In genomic region chr2:240683980-240684728, GRCh38 we compare ENCODE assay signal across 9 cellular contexts. TPM values are rescaled to one million over a fixed set of nuclear protein-coding genes. Genes with fewer than 3 reads are reported as not detected.
DNase-seq lines count a peak whose midpoint lies in the region; ATAC-seq and TF ChIP-seq lines count a peak whose summit lies in the region.
"Not testable (repeated sequence)": the region's sequence is repeated elsewhere in the genome, so short reads cannot be mapped to it uniquely, and the experiment has no call there.
"Had no signal": no experiment of that assay in that cellular context is flagged by ENCODE, and none has a peak within 500 bp of the region (broad histone marks: within the 10 kb centered on the region; RNA-seq: fewer than 3 reads in every experiment).

No MANE protein-coding gene starts in this region.

- POLR2A ChIA-PET in activated naive CD8-positive, alpha-beta T cell treated with anti-CD3 and anti-CD28 coated beads, Interleukin-2, amount 10 ng/mL, durations not matched to agents 7 days and 5 days (lab: Charles Lee): not testable (repeated sequence)

- H3K36me3 ChIP-seq in BLaER1; esophagus muscularis mucosa; mucosa of descending colon (ENCODE audit: low read depth): not testable (repeated sequence)

- ATAC-seq in T-helper 17 cell (peak; percentile 44), mucosa of descending colon (peak; percentile 19)
- ATAC-seq in activated naive CD8-positive, alpha-beta T cell treated with anti-CD3 and anti-CD28 coated beads, Interleukin-2, amount 10 ng/mL, durations not matched to agents 7 days and 5 days (ENCODE audit: low read depth): not testable (repeated sequence)

- DNase-seq in Daoy (ENCODE audit: low read depth) (peak; percentile 9), esophagus muscularis mucosa (ENCODE audit: extremely low spot score) (peak; percentile 62), mucosa of descending colon (peak in 1 of 3 donors; percentile 57), posterior vena cava (ENCODE audit: low spot score) (peak; percentile 48)
- DNase-seq in T-helper 17 cell: not testable (repeated sequence)
- peak; percentile 47 for DNase-seq in activated CD8-positive, alpha-beta memory T cell treated with anti-CD3 and anti-CD28 coated beads, Interleukin-2, amount 50 U/mL, for 48 hours
- DNase-seq in activated naive CD8-positive, alpha-beta T cell treated with anti-CD3 and anti-CD28 coated beads, Interleukin-2, amount 10 ng/mL, durations not matched to agents 7 days and 5 days: peak; percentile 34

- WGBS in esophagus muscularis mucosa: 73% methylated on average over 13 of the region's 15 CpGs

- H3K4me1 Mint-ChIP-seq in T-helper 17 cell: not testable (repeated sequence)
- peaks cover 12% of the 10 kb centered on the region for H3K4me1 Mint-ChIP-seq in activated naive CD8-positive, alpha-beta T cell treated with anti-CD3 and anti-CD28 coated beads, Interleukin-2, amount 10 ng/mL, durations not matched to agents 7 days and 5 days

- H3K9me3 ChIP-seq in BLaER1; T-helper 17 cell (ENCODE audit: control insufficient read depth, low read length, poor library complexity, severe bottlenecking); esophagus muscularis mucosa; mucosa of descending colon: not testable (repeated sequence)

- not testable (repeated sequence) for H3K9ac ChIP-seq in BLaER1

- not testable (repeated sequence) for TF ChIP-seq EP300 in esophagus muscularis mucosa (IDR thresholded peaks at IDR 0.05)

- H3K27ac Mint-ChIP-seq in T-helper 17 cell: not testable (repeated sequence)
- H3K27ac Mint-ChIP-seq in activated naive CD8-positive, alpha-beta T cell treated with anti-CD3 and anti-CD28 coated beads, Interleukin-2, amount 10 ng/mL, durations not matched to agents 7 days and 5 days: peak overlapping the region; percentile 68

- peaks cover 12% of the 10 kb centered on the region; the same call in 1 of the 2 replicates for H3K4me1 ChIP-seq in BLaER1
- not testable (repeated sequence) for H3K4me1 ChIP-seq in esophagus muscularis mucosa; mucosa of descending colon (ENCODE audit: low read depth)

- not testable (repeated sequence) for H3K4me3 ChIP-seq in BLaER1, esophagus muscularis mucosa, mucosa of descending colon

- TF ChIP-seq POLR2A in esophagus muscularis mucosa (IDR thresholded peaks at IDR 0.05; ENCODE audit: low read depth): not testable (repeated sequence)

- not testable (repeated sequence) for H3K27me3 Mint-ChIP-seq in T-helper 17 cell; activated naive CD8-positive, alpha-beta T cell treated with anti-CD3 and anti-CD28 coated beads, Interleukin-2, amount 10 ng/mL, durations not matched to agents 7 days and 5 days

- H3K4me2 ChIP-seq in BLaER1: peak overlapping the region; percentile 47

- not testable (repeated sequence) for H3K9me3 Mint-ChIP-seq in activated naive CD8-positive, alpha-beta T cell treated with anti-CD3 and anti-CD28 coated beads, Interleukin-2, amount 10 ng/mL, durations not matched to agents 7 days and 5 days

- not testable (repeated sequence) for TF ChIP-seq CTCF in esophagus muscularis mucosa (IDR thresholded peaks at IDR 0.05); mucosa of descending colon (IDR thresholded peaks at IDR 0.05)

- H3K36me3 Mint-ChIP-seq in T-helper 17 cell (ENCODE audit: low read depth); activated naive CD8-positive, alpha-beta T cell treated with anti-CD3 and anti-CD28 coated beads, Interleukin-2, amount 10 ng/mL, durations not matched to agents 7 days and 5 days: not testable (repeated sequence)

- H3K27me3 ChIP-seq in BLaER1: not testable (repeated sequence)
- peaks cover 0 to 18% (median 0%) of the 10 kb centered on the region in 4 donors for H3K27me3 ChIP-seq in esophagus muscularis mucosa

- H3K4me3 Mint-ChIP-seq in T-helper 17 cell: peak overlapping the region; percentile 72
- peak overlapping the region; percentile 69 for H3K4me3 Mint-ChIP-seq in activated naive CD8-positive, alpha-beta T cell treated with anti-CD3 and anti-CD28 coated beads, Interleukin-2, amount 10 ng/mL, durations not matched to agents 7 days and 5 days

- H4K20me1 ChIP-seq in BLaER1: not testable (repeated sequence)

- intact Hi-C loops in esophagus muscularis mucosa (cut with DNase I); mucosa of descending colon (cut with DNase I, micrococcal nuclease); posterior vena cava (cut with DNase I): not testable (repeated sequence)

- not testable (repeated sequence) for H3K27ac ChIP-seq in BLaER1; esophagus muscularis mucosa (replicated peaks in 1 of 4)

RNA-seq across cellular contexts. Expression of gene AQP12B, which starts 1.5 kb away (rescaled TPM):
- not detected in 2 replicates for total RNA-seq in Daoy (2014; rRNA removed; shearing (Covaris generic))
- total RNA-seq in T-helper 17 cell (not detected), esophagus muscularis mucosa (not detected), mucosa of descending colon (1 to 10 TPM in 2 of 3 donors, under 1 TPM in 1; 0.16 to 10.0 (median 3.9) TPM), posterior vena cava (under 1 TPM in 1 of 2 donors, not detected in 1; 0.19 TPM)
- total RNA-seq in activated naive CD8-positive, alpha-beta T cell treated with anti-CD3 and anti-CD28 coated beads, Interleukin-2, amount 10 ng/mL, durations not matched to agents 7 days and 5 days: not detected
- total RNA-seq: G401 had no signal

RNA-seq across cellular contexts. Expression of gene AQP12A, which starts 7.5 kb away (rescaled TPM):
- total RNA-seq in Daoy (2014; rRNA removed; shearing (Covaris generic)): not detected in 2 replicates
- total RNA-seq in T-helper 17 cell (not detected), esophagus muscularis mucosa (not detected), mucosa of descending colon (10 to 100 TPM in 1 of 3 donors, 1 to 10 TPM in 1, not detected in 1; 9.7 to 18.9 TPM), posterior vena cava (not detected)
- total RNA-seq in activated naive CD8-positive, alpha-beta T cell treated with anti-CD3 and anti-CD28 coated beads, Interleukin-2, amount 10 ng/mL, durations not matched to agents 7 days and 5 days: not detected
- total RNA-seq: G401 had no signal

RNA-seq across cellular contexts. Expression of gene GPR35, which starts 58.9 kb away (rescaled TPM):
- total RNA-seq in Daoy (2014; rRNA removed; shearing (Covaris generic)): 0.33 and 1.1 TPM in 2 replicates
- 10 to 100 TPM in 1 of 2 donors, 1 to 10 TPM in 1; 5.4 to 14.4 TPM for total RNA-seq in T-helper 17 cell
- total RNA-seq in activated naive CD8-positive, alpha-beta T cell treated with anti-CD3 and anti-CD28 coated beads, Interleukin-2, amount 10 ng/mL, durations not matched to agents 7 days and 5 days: 10 to 100 TPM; 19.2 to 19.3 TPM
- total RNA-seq in esophagus muscularis mucosa: 1 to 10 TPM; 1.8 to 4.0 (median 2.2) TPM
- 100 to 1,000 TPM in 1 of 3 donors, 10 to 100 TPM in 2; 47.1 to 132 (median 76.8) TPM for total RNA-seq in mucosa of descending colon
- total RNA-seq in posterior vena cava: 1 to 10 TPM; 1.2 to 1.8 TPM
- total RNA-seq: G401 had no signal
